In genomic region chr1:51044834-51045233, GRCh38 we compare ENCODE assay signal across 12 cellular contexts. TPM values are rescaled to one million over a fixed set of nuclear protein-coding genes. Genes with fewer than 3 reads are reported as not detected.
DNase-seq lines count a peak whose midpoint lies in the region; ATAC-seq and TF ChIP-seq lines count a peak whose summit lies in the region.
"Had no signal": no experiment of that assay in that cellular context is flagged by ENCODE, and none has a peak within 500 bp of the region (broad histone marks: within the 10 kb centered on the region; RNA-seq: fewer than 3 reads in every experiment).

No MANE protein-coding gene starts in this region.

- no peak overlapping the region for H3K4me3 ChIP-seq in GM12865 (ENCODE audit: low read depth, low read length)
- H3K4me3 ChIP-seq: mucosa of descending colon had no signal

- DNase-seq in GM12865 (ENCODE audit: low read depth) (peak; percentile 24), SK-MEL-5 (ENCODE audit: low read depth, low spot score) (peak; percentile 35), globus pallidus (ENCODE audit: low spot score) (peak; percentile 22), GM13977 (ENCODE audit: low spot score) (no peak), NCI-H774 (lab: John Stamatoyannopoulos, UW) (no peak)
- DNase-seq: activated T-cell treated with anti-CD3 and anti-CD28 coated beads, Interleukin-2, amount 50 U/mL, for 4 hours; mucosa of descending colon; stimulated activated CD4-positive, alpha-beta T cell treated with anti-CD3 and anti-CD28 coated beads, Interleukin-4, amount 100 ng/mL, for 1 hour had no signal

- no peak overlapping the region for H3K27ac ChIP-seq in C4-2B

- TF ChIP-seq CTCF in C4-2B (conservative IDR thresholded peaks at IDR 0.05) (peak; percentile 69), GM12865 (IDR thresholded peaks at IDR 0.05; ENCODE audit: insufficient read depth, low read depth, low read length, missing control alignments) (peak; percentile 13), GM13977 (IDR thresholded peaks at IDR 0.05; ENCODE audit: extremely low read depth, insufficient read depth, missing control alignments) (no peak)

- in situ Hi-C loops in SK-MEL-5 (cut with HindIII; ENCODE audit: low pct_unique_long_range_greater_than_20kb, low sequenced_read_pairs) (no loop called here), GM13977 (cut with MboI; ENCODE audit: low pct_unique_long_range_greater_than_20kb, low sequenced_read_pairs, unreplicated experiment) (loop anchor here (10.0 kb wide), 1 partner anchor 110 kb away; no protein-coding TSS in a partner anchor)

- no peak for ATAC-seq in HG03045 (IDR thresholded peaks at IDR 0.05; ENCODE audit: unreplicated experiment)
- no peak for ATAC-seq in GM21723 (IDR thresholded peaks at IDR 0.05; ENCODE audit: unreplicated experiment)
- ATAC-seq: activated T-cell treated with anti-CD3 and anti-CD28 coated beads, Interleukin-2, amount 50 U/mL, for 4 hours; mucosa of descending colon had no signal

RNA-seq across cellular contexts. Expression of gene C1orf185, which starts 57.2 kb away (rescaled TPM):
- total RNA-seq in SK-MEL-5 (2014; rRNA removed; shearing (Covaris generic)) = not detected in 2 replicates
- not detected in 2 replicates for polyA plus RNA-seq in SK-MEL-5 (2015; cell fraction: cytosol; rRNA removed)
- not detected in 2 replicates for polyA plus RNA-seq in SK-MEL-5 (2015; cell fraction: nucleus; rRNA removed)
- total RNA-seq: activated T-cell treated with anti-CD3 and anti-CD28 coated beads, Interleukin-2, amount 50 U/mL, for 4 hours; mucosa of descending colon; urinary bladder had no signal
- polyA plus RNA-seq: urinary bladder had no signal

Comparison
In these comparisons a context has a peak if more than half of its experiments do, and no peak if none do; other contexts are left out.
1. DNase-seq: peak in GM12865 (single experiment), SK-MEL-5 (single experiment) and globus pallidus (single experiment); none in GM13977 (single experiment) and NCI-H774 (single experiment).